ENCODE assay signal across 25 cellular contexts in genomic region chr11:131365601-131366000, GRCh38. TPM values are rescaled to one million over a fixed set of nuclear protein-coding genes. Genes with fewer than 3 reads are reported as not detected.
"Had no signal": no experiment of that assay in that cellular context is flagged by ENCODE, and none has a peak within 500 bp of the region (broad histone marks: within the 10 kb centered on the region; RNA-seq: fewer than 3 reads in every experiment).

No MANE protein-coding gene starts in this region.

- H3K4me2 ChIP-seq: hepatocyte had no signal

- H3K36me3 Mint-ChIP-seq: mesothelial cell of epicardium; naive B cell; natural killer cell treated with Interleukin-12 subunit alpha and Interleukin-12 subunit beta and Interleukin-15 and Interleukin-18, amount 100 ng/mL, for 72 hours; stimulated activated memory B cell treated with anti-CD40 and anti-IgM and Interleukin-4, amounts not matched to agents 10 μg/mL and 1 μg/mL and 100 μg/mL, for 72 hours; type B pancreatic cell had no signal

- H3K9ac ChIP-seq: parathyroid adenoma had no signal

- FAIRE-seq: kidney had no signal

- H3K9me3 Mint-ChIP-seq: mesothelial cell of epicardium; neural crest cell; stimulated activated memory B cell treated with anti-CD40 and anti-IgM and Interleukin-4, amounts not matched to agents 10 μg/mL and 1 μg/mL and 100 μg/mL, for 72 hours; type B pancreatic cell had no signal

- H3K9me3 ChIP-seq: gastroesophageal sphincter, heart left ventricle, left lung, mucosa of descending colon, right atrium auricular region, sigmoid colon, testis, tibial artery had no signal

- H3K36me3 ChIP-seq: gastroesophageal sphincter, heart left ventricle, left lung, right atrium auricular region, sigmoid colon, tibial artery had no signal

- DNase-seq: cortex of kidney; effector memory CD8-positive, alpha-beta T cell; heart left ventricle; kidney; left lung; mesenchymal stem cell; mucosa of descending colon; naive B cell; sigmoid colon; stimulated activated CD4-positive, alpha-beta T cell treated with anti-CD3 and anti-CD28 coated beads, Interleukin-2, amount 100 ng/mL, for 24 hours; stimulated activated CD4-positive, alpha-beta T cell treated with anti-CD3 and anti-CD28 coated beads, Interleukin-4, amount 100 ng/mL, for 24 hours; stimulated activated naive CD8-positive, alpha-beta T cell treated with anti-CD3 and anti-CD28 coated beads, Interleukin-15, Interleukin-2, amounts not matched to agents 100 U/mL and 50 U/mL, for 24 hours; substantia nigra; testis; tibial artery had no signal

- ATAC-seq: effector memory CD8-positive, alpha-beta T cell; gastroesophageal sphincter; heart left ventricle; left lung; mucosa of descending colon; natural killer cell treated with Interleukin-12 subunit alpha and Interleukin-12 subunit beta and Interleukin-15 and Interleukin-18, amount 100 ng/mL, for 72 hours; stimulated activated memory B cell treated with anti-CD40 and anti-IgM and Interleukin-4, amounts not matched to agents 10 μg/mL and 1 μg/mL and 100 μg/mL, for 72 hours; stimulated activated naive CD8-positive, alpha-beta T cell treated with anti-CD3 and anti-CD28 coated beads, Interleukin-15, Interleukin-2, amounts not matched to agents 100 U/mL and 50 U/mL, for 24 hours had no signal

- H2AFZ ChIP-seq: hepatocyte, parathyroid adenoma had no signal

- H3K4me3 ChIP-seq: gastroesophageal sphincter, heart left ventricle, hepatocyte, left lung, mucosa of descending colon, right atrium auricular region, sigmoid colon, testis, tibial artery had no signal

- H3K4me1 Mint-ChIP-seq: naive B cell; neural crest cell; stimulated activated memory B cell treated with anti-CD40 and anti-IgM and Interleukin-4, amounts not matched to agents 10 μg/mL and 1 μg/mL and 100 μg/mL, for 72 hours had no signal

- H3K27ac Mint-ChIP-seq: mesothelial cell of epicardium; naive B cell; natural killer cell treated with Interleukin-12 subunit alpha and Interleukin-12 subunit beta and Interleukin-15 and Interleukin-18, amount 100 ng/mL, for 72 hours; stimulated activated memory B cell treated with anti-CD40 and anti-IgM and Interleukin-4, amounts not matched to agents 10 μg/mL and 1 μg/mL and 100 μg/mL, for 72 hours; type B pancreatic cell had no signal

- H3K27me3 Mint-ChIP-seq: effector memory CD8-positive, alpha-beta T cell; stimulated activated memory B cell treated with anti-CD40 and anti-IgM and Interleukin-4, amounts not matched to agents 10 μg/mL and 1 μg/mL and 100 μg/mL, for 72 hours had no signal

- H3K79me2 ChIP-seq: hepatocyte, parathyroid adenoma had no signal

- H3K27me3 ChIP-seq: right atrium auricular region, sigmoid colon, testis had no signal

- H3K27ac ChIP-seq: gastroesophageal sphincter, heart left ventricle, hepatocyte, left lung, parathyroid adenoma, right atrium auricular region, sigmoid colon, testis, tibial artery had no signal

- H3K4me3 Mint-ChIP-seq: effector memory CD8-positive, alpha-beta T cell; mesothelial cell of epicardium; natural killer cell treated with Interleukin-12 subunit alpha and Interleukin-12 subunit beta and Interleukin-15 and Interleukin-18, amount 100 ng/mL, for 72 hours; neural crest cell; stimulated activated memory B cell treated with anti-CD40 and anti-IgM and Interleukin-4, amounts not matched to agents 10 μg/mL and 1 μg/mL and 100 μg/mL, for 72 hours; type B pancreatic cell had no signal

- H3K4me1 ChIP-seq: left lung, parathyroid adenoma, testis had no signal

RNA-seq across cellular contexts. Expression of gene NTM, which starts 4.8 kb away (rescaled TPM):
- total RNA-seq: lung microvascular endothelial cell; natural killer cell treated with Interleukin-12 subunit alpha and Interleukin-12 subunit beta and Interleukin-15 and Interleukin-18, amount 100 ng/mL, for 72 hours had no signal
